22 cellular contexts compared by ENCODE assay signal in genomic region chr1:172952541-172952940, GRCh38.
"Had no signal": no experiment of that assay in that cellular context is flagged by ENCODE, and none has a peak within 500 bp of the region (broad histone marks: within the 10 kb centered on the region; RNA-seq: fewer than 3 reads in every experiment).

No MANE protein-coding gene starts in this region.

- H3K9me3 Mint-ChIP-seq: dendritic cell treated with granulocyte-macrophage colony-stimulating factor and Interleukin-4, amounts not matched to agents 40 ng/mL and 50 ng/mL, for 4 days; naive thymus-derived CD8-positive, alpha-beta T cell; neural progenitor cell had no signal

- H2AFZ ChIP-seq: neural progenitor cell had no signal

- H3K36me3 Mint-ChIP-seq: naive thymus-derived CD8-positive, alpha-beta T cell; neural progenitor cell had no signal

- H3K4me3 ChIP-seq: esophagus squamous epithelium, heart left ventricle, lung, mucosa of descending colon, neural progenitor cell, ovary, tibial artery, upper lobe of left lung, uterus had no signal

- FAIRE-seq: colon, frontal cortex, small intestine had no signal

- DNase-seq: esophagus squamous epithelium; heart left ventricle; hippocampal formation; left colon; left ventricle myocardium superior; mesendoderm; mucosa of descending colon; naive thymus-derived CD8-positive, alpha-beta T cell; nucleus accumbens; ovary; small intestine; stimulated activated CD4-positive, alpha-beta T cell treated with anti-CD3 and anti-CD28 coated beads, Interleukin-12 subunit alpha, Interleukin-12 subunit beta, amount 100 ng/mL, for 4 hours; stimulated activated naive CD4-positive, alpha-beta T cell treated with Interleukin-2 at 50 U/mL for 16 hours; tibial artery; upper lobe of left lung; uterus had no signal

- H3K27ac ChIP-seq: heart left ventricle, neural progenitor cell, ovary, tibial artery, upper lobe of left lung, uterus had no signal

- H3K9me3 ChIP-seq: esophagus squamous epithelium, heart left ventricle, mucosa of descending colon, ovary, tibial artery, upper lobe of left lung, uterus had no signal

- H3K4me2 ChIP-seq: neural progenitor cell had no signal

- H3K36me3 ChIP-seq: esophagus squamous epithelium, heart left ventricle, neural progenitor cell, ovary, tibial artery, upper lobe of left lung, uterus had no signal

- H3K27me3 ChIP-seq: esophagus squamous epithelium, heart left ventricle, neural progenitor cell, ovary, tibial artery, upper lobe of left lung, uterus had no signal

- ATAC-seq: heart left ventricle; left colon; mucosa of descending colon; naive thymus-derived CD8-positive, alpha-beta T cell; right cardiac atrium had no signal

- H3K4me1 ChIP-seq: heart left ventricle, neural progenitor cell, tibial artery, uterus had no signal

- H3K9ac ChIP-seq: neural progenitor cell had no signal

- H3K27ac Mint-ChIP-seq: dendritic cell treated with granulocyte-macrophage colony-stimulating factor and Interleukin-4, amounts not matched to agents 40 ng/mL and 50 ng/mL, for 4 days; naive thymus-derived CD8-positive, alpha-beta T cell; neural progenitor cell had no signal
